Comparison of ENCODE assay signal across 8 cellular contexts in the genomic region with DNA sequence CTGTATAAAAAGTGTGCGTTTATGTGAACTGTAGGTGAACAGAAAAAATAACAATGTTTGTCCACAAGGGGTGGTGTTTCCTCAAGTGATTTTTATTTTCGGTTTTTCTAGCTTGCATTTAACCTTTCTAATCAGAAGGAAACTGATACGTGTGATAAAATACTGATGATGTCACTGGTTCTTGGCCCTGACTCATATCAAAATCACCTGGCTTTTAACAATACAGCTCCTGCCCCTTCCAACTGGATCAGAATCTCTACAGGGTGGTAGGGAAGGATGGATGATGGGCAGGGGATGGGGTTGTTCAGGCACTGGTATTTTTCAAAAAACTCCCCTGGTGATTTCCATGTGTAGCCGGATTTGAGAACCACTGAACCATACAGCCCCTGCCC. TPM values are rescaled to one million over a fixed set of nuclear protein-coding genes. Genes with fewer than 3 reads are reported as not detected.
A peak's percentile ranks its signal among the peaks of the same experiment; 100 is the strongest.
DNase-seq lines count a peak whose midpoint lies in the region; ATAC-seq and TF ChIP-seq lines count a peak whose summit lies in the region.

No MANE protein-coding gene starts in this region.

- H3K9ac ChIP-seq in BLaER1 = no peak overlapping the region
- no peak overlapping the region for H3K9ac ChIP-seq in adipocyte (ENCODE audit: low read length)

- H3K9me3 ChIP-seq in BLaER1 = peaks cover 5% of the 10 kb centered on the region; the same call in 1 of the 2 replicates
- no peaks in the 10 kb centered on the region for H3K9me3 ChIP-seq in adipocyte (ENCODE audit: control insufficient read depth, low read length)
- no peaks in the 10 kb centered on the region for H3K9me3 ChIP-seq in lower lobe of right lung

- no peaks in the 10 kb centered on the region for H4K20me1 ChIP-seq in BLaER1

- peak; percentile 61 for DNase-seq in adipocyte (ENCODE audit: low read depth)
- DNase-seq in lower lobe of right lung = no peak
- no peak for DNase-seq in activated gamma-delta T cell (lab: John Stamatoyannopoulos, UW)
- DNase-seq in COLO668 (lab: John Stamatoyannopoulos, UW; ENCODE audit: unreplicated experiment) = no peak
- no peak for DNase-seq in NCI-H2227 treated with DMSO at 0.1 percent for 48 hours (lab: John Stamatoyannopoulos, UW)

- ATAC-seq in GM18861 (IDR thresholded peaks at IDR 0.05; ENCODE audit: unreplicated experiment) (peak; percentile 60), HG03565 (IDR thresholded peaks at IDR 0.05; ENCODE audit: unreplicated experiment) (peak; percentile 63), lower lobe of right lung (peak; percentile 17 to 56)

- no peaks in the 10 kb centered on the region for H3K36me3 ChIP-seq in BLaER1
- H3K36me3 ChIP-seq in adipocyte (ENCODE audit: control insufficient read depth, insufficient read depth, low read length, severe bottlenecking) = no peaks in the 10 kb centered on the region
- no peaks in the 10 kb centered on the region for H3K36me3 ChIP-seq in lower lobe of right lung

- H3K4me3 ChIP-seq in BLaER1 = no peak overlapping the region
- no peak overlapping the region for H3K4me3 ChIP-seq in adipocyte (ENCODE audit: low read length)
- no peak overlapping the region for H3K4me3 ChIP-seq in lower lobe of right lung

- H3K27ac ChIP-seq in BLaER1 (no peak overlapping the region), lower lobe of right lung (no peak overlapping the region)

- peak; percentile 49 for TF ChIP-seq CTCF in lower lobe of right lung (IDR thresholded peaks at IDR 0.05)

- peak overlapping the region; percentile 57 for H3K4me2 ChIP-seq in BLaER1

- intact Hi-C loops in lower lobe of right lung (cut with DNase I) = no loop called here

- H3K27me3 ChIP-seq in BLaER1 (no peaks in the 10 kb centered on the region), adipocyte (replicated peaks; ENCODE audit: control insufficient read depth, insufficient read depth, low read length) (peaks cover 23% of the 10 kb centered on the region), lower lobe of right lung (ENCODE audit: low read depth) (no peaks in the 10 kb centered on the region)

- H3K4me1 ChIP-seq in BLaER1 (peaks cover 21% of the 10 kb centered on the region), adipocyte (ENCODE audit: control insufficient read depth, insufficient read depth, low read length) (peaks cover 19% of the 10 kb centered on the region), lower lobe of right lung (peaks cover 9% of the 10 kb centered on the region)

RNA-seq across cellular contexts. Expression of a gene that starts 10.9 kb away (rescaled TPM):
- 1.0 TPM for total RNA-seq in lower lobe of right lung

RNA-seq across cellular contexts. Expression of a gene that starts 39.7 kb away (rescaled TPM):
- total RNA-seq in lower lobe of right lung = 163 TPM
